8 cellular contexts compared by ENCODE assay signal in genomic region chr2:84919885-84920580, GRCh38. TPM values are rescaled to one million over a fixed set of nuclear protein-coding genes. Genes with fewer than 3 reads are reported as not detected.
DNase-seq lines count a peak whose midpoint lies in the region; ATAC-seq, FAIRE-seq and TF ChIP-seq lines count a peak whose summit lies in the region.

No MANE protein-coding gene starts in this region.

- 27 to 29% methylated on average over 7 of the region's 7 CpGs for WGBS in testis, 2 donors

- intact Hi-C loops in A673 (cut with micrococcal nuclease; ENCODE audit: unreplicated experiment) = no loop called here
- intact Hi-C loops in testis (cut with DNase I; ENCODE audit: low total_unique reads) = no loop called here

- POLR2A ChIA-PET in A673 (lab: Charles Lee; ENCODE audit: low non-redundant PET) = interaction anchor here (0.6 to 1.0 kb wide), 3 partner anchors 13 to 153 kb away, joined by 5 to 7 read pairs (median 6); partner anchors contain the start of gene TMSB10

- H2AFZ ChIP-seq in MM.1S (ENCODE audit: low read length) = no peak overlapping the region

- no peaks in the 10 kb centered on the region for H3K79me2 ChIP-seq in MM.1S (ENCODE audit: low read length)

- DNase-seq in A673 (ENCODE audit: low spot score) (peak; percentile 94), RCC 7860 (ENCODE audit: low spot score) (peak; percentile 96), bronchial epithelial cell (ENCODE audit: low read depth) (peak; percentile 98), lung microvascular endothelial cell (ENCODE audit: low read depth in 2 of 2) (peak; percentile 97), testis (peak; percentile 49), MM.1S (no peak)

- FAIRE-seq in RCC 7860 (lab: Jason Lieb, UNC) = peak; percentile 92
- no peak for FAIRE-seq in bronchial epithelial cell (lab: Jason Lieb, UNC)

- TSS peak; percentile 91 for BruUV-seq in A673 (replicated peaks; lab: Mats Ljungman, UMichigan)

- H3K36me3 ChIP-seq in A673 (ENCODE audit: insufficient read depth, low read length, poor library complexity, severe bottlenecking) (no peaks in the 10 kb centered on the region), bronchial epithelial cell (ENCODE audit: control insufficient read depth, insufficient read depth, low read length) (no peaks in the 10 kb centered on the region), testis (ENCODE audit: low read depth, missing control alignments) (no peaks in the 10 kb centered on the region), MM.1S (replicated peaks; ENCODE audit: insufficient read depth, low read length) (no peaks in the 10 kb centered on the region)

- H3K4me2 ChIP-seq in MM.1S (ENCODE audit: low read depth, low read length) = no peak overlapping the region

- H3K4me1 ChIP-seq in A673 (ENCODE audit: insufficient read depth, low read length, poor library complexity, severe bottlenecking) = peaks cover 24% of the 10 kb centered on the region
- H3K4me1 ChIP-seq in testis = peaks cover 7% of the 10 kb centered on the region
- H3K4me1 ChIP-seq in MM.1S (ENCODE audit: low read length) = peaks cover 5% of the 10 kb centered on the region

- CTCF ChIA-PET in A673 (lab: Charles Lee) = interaction anchor here (0.5 kb wide), 1 partner anchor 95 kb away, joined by 16 read pairs; no protein-coding TSS in a partner anchor

- H3K4me3 ChIP-seq in A673 (ENCODE audit: low read depth, low read length, poor library complexity, severe bottlenecking) = peak overlapping the region; percentile 26
- no peak overlapping the region for H3K4me3 ChIP-seq in bronchial epithelial cell (ENCODE audit: low read depth, low read length)
- H3K4me3 ChIP-seq in testis = no peak overlapping the region
- H3K4me3 ChIP-seq in MM.1S (ENCODE audit: low read length) = no peak overlapping the region

- ATAC-seq in GM18517 (IDR thresholded peaks at IDR 0.05; ENCODE audit: unreplicated experiment) = peak; percentile 51
- peak; percentile 58 for ATAC-seq in HG02973 (IDR thresholded peaks at IDR 0.05; ENCODE audit: unreplicated experiment)

- H3K27me3 ChIP-seq in A673 (replicated peaks; ENCODE audit: insufficient read depth, low read depth, low read length, poor library complexity) = no peaks in the 10 kb centered on the region
- H3K27me3 ChIP-seq in bronchial epithelial cell (ENCODE audit: control insufficient read depth, insufficient read depth, low read length) = no peaks in the 10 kb centered on the region
- H3K27me3 ChIP-seq in testis = no peaks in the 10 kb centered on the region
- no peaks in the 10 kb centered on the region for H3K27me3 ChIP-seq in MM.1S (replicated peaks; ENCODE audit: insufficient read depth, low read length)

- TF ChIP-seq POLR2A in testis (IDR thresholded peaks at IDR 0.05) = no peak

- H3K9ac ChIP-seq in MM.1S (ENCODE audit: low read length) = no peak overlapping the region

- H3K9me3 ChIP-seq in A673 (ENCODE audit: low read depth, low read length, poor library complexity, severe bottlenecking) = no peaks in the 10 kb centered on the region
- H3K9me3 ChIP-seq in testis = no peaks in the 10 kb centered on the region
- H3K9me3 ChIP-seq in MM.1S (replicated peaks; ENCODE audit: insufficient read depth, low read length) = no peaks in the 10 kb centered on the region

- no peaks in the 10 kb centered on the region for H4K20me1 ChIP-seq in MM.1S (ENCODE audit: insufficient read depth, low read length)

- no peak for TF ChIP-seq CTCF in A673 (conservative IDR thresholded peaks at IDR 0.05; ENCODE audit: low read depth, low read length)
- TF ChIP-seq CTCF in bronchial epithelial cell (IDR thresholded peaks at IDR 0.05; ENCODE audit: insufficient read depth, low read length, severe bottlenecking) = no peak
- TF ChIP-seq CTCF in testis (IDR thresholded peaks at IDR 0.05) = no peak
- TF ChIP-seq CTCF in MM.1S (IDR thresholded peaks at IDR 0.05; ENCODE audit: low read length) = no peak

- H3K9me2 ChIP-seq in MM.1S (replicated peaks; ENCODE audit: insufficient read depth, low read length) = no peaks in the 10 kb centered on the region

- peaks cover 7% of the 10 kb centered on the region for H3F3A ChIP-seq in MM.1S (ENCODE audit: insufficient read depth, low read length)

- H3K27ac ChIP-seq in A673 (ENCODE audit: low read depth, low read length, poor library complexity, severe bottlenecking) (peak overlapping the region; percentile 93), testis (peak overlapping the region in 1 of 2 donors; percentile 77), MM.1S (ENCODE audit: low read length) (no peak overlapping the region)

RNA-seq across cellular contexts. Expression of gene TMSB10, which starts 14.6 kb away (rescaled TPM):
- total RNA-seq in A673 (2021) (2,146 and 2,488 TPM in 2 replicates), bronchial epithelial cell (8,033 and 11,022 TPM in 2 replicates), lung microvascular endothelial cell (7,454 and 9,895 TPM in 2 replicates), testis (1,000 to 10,000 TPM; 2,819 to 3,571 TPM)
- polyA plus RNA-seq in testis (ENCODE audit: insufficient read depth, low read depth, low replicate concordance) = 1,824 TPM

RNA-seq across cellular contexts. Expression of gene TRABD2A, which starts 39.1 kb away (rescaled TPM):
- total RNA-seq in A673 (2021) (0.46 and 0.67 TPM in 2 replicates), bronchial epithelial cell (0.64 and 1.3 TPM in 2 replicates), lung microvascular endothelial cell (0.87 and 0.99 TPM in 2 replicates), testis (10 to 100 TPM; 19.1 to 44.1 TPM)
- 82.5 TPM for polyA plus RNA-seq in testis (ENCODE audit: insufficient read depth, low read depth, low replicate concordance)

RNA-seq across cellular contexts. Expression of gene KCMF1, which starts 50.9 kb away (rescaled TPM):
- total RNA-seq in A673 (2021) = 108 and 110 TPM in 2 replicates
- 174 and 180 TPM in 2 replicates for total RNA-seq in bronchial epithelial cell
- total RNA-seq in lung microvascular endothelial cell = 25.1 and 40.5 TPM in 2 replicates
- total RNA-seq in testis = 10 to 100 TPM; 53.9 to 56.9 TPM
- polyA plus RNA-seq in testis (ENCODE audit: insufficient read depth, low read depth, low replicate concordance) = 141 TPM
